Comparison of ENCODE assay signal across 8 cellular contexts in the genomic region with DNA sequence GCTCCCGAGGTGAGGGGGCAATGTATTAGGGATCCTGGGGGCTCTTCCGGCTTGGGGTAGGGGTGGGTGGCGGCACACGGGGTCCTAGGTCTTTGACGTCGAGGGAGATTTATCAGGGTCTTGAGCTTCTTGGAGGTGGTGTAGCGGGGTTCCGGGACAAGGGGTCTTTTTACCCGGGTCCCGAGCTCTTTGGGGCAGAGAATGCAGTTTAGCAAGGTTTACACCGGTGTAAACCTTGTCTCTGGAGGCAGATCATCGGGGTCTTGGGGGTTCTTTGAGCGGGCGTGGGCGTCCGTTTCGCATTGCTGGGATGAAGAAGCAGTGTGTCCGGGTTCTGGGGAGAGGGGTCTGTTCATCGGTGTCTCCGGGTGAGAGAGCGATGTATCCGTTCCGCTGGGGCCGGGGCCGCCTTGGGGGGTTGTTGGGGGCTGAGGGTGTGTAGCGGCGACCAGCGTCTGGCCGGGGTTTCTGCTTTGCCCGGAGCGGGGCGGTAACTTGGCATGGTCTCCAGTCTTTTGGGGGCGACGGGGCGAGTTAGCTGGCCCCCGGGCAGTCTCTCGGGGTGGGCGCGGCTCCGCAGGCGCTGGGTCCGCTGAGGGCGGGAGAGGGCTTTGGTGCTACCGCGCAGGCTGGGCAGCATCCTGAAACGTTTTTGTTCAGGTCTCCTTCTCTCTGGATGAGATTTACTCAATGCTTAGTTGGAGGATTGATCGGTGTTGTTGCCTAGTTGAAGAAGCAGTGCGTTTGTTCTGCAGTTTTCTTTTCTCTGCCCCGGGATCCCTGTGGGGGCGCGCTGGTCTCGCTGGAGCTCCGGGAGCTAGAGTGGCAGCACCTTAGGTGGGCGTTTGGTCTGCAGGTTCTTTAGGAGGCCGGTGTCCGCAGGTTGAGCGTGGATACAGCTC. TPM values are rescaled to one million over a fixed set of nuclear protein-coding genes. Genes with fewer than 3 reads are reported as not detected.
DNase-seq lines count a peak whose midpoint lies in the region; ATAC-seq, FAIRE-seq and TF ChIP-seq lines count a peak whose summit lies in the region.

No MANE protein-coding gene starts in this region.

- no peak for ATAC-seq in activated CD8-positive, alpha-beta T cell treated with anti-CD3 and anti-CD28 coated beads for 36 hours
- no peak for ATAC-seq in effector memory CD8-positive, alpha-beta T cell (replicated peaks)
- peak; percentile 4 for ATAC-seq in stimulated activated memory B cell treated with anti-CD40 and anti-IgM and Interleukin-4, amounts not matched to agents 10 μg/mL and 1 μg/mL and 100 μg/mL, for 72 hours

- FAIRE-seq in H54 (lab: Jason Lieb, UNC), result no peak

- no peaks in the 10 kb centered on the region for H3K27me3 Mint-ChIP-seq in activated CD8-positive, alpha-beta T cell treated with anti-CD3 and anti-CD28 coated beads for 36 hours
- no peaks in the 10 kb centered on the region for H3K27me3 Mint-ChIP-seq in effector memory CD8-positive, alpha-beta T cell
- H3K27me3 Mint-ChIP-seq in stimulated activated memory B cell treated with anti-CD40 and anti-IgM and Interleukin-4, amounts not matched to agents 10 μg/mL and 1 μg/mL and 100 μg/mL, for 72 hours, result no peaks in the 10 kb centered on the region

- peak overlapping the region; percentile 91 for H3K4me3 Mint-ChIP-seq in activated CD8-positive, alpha-beta T cell treated with anti-CD3 and anti-CD28 coated beads for 36 hours
- peak overlapping the region; percentile 97 to 99 for H3K4me3 Mint-ChIP-seq in effector memory CD8-positive, alpha-beta T cell
- H3K4me3 Mint-ChIP-seq in stimulated activated memory B cell treated with anti-CD40 and anti-IgM and Interleukin-4, amounts not matched to agents 10 μg/mL and 1 μg/mL and 100 μg/mL, for 72 hours, result peak overlapping the region; percentile 95

- intact Hi-C loops in activated CD8-positive, alpha-beta T cell treated with anti-CD3 and anti-CD28 coated beads for 36 hours (cut with micrococcal nuclease), result no loop called here

- peak overlapping the region; percentile 65 for H3K27ac Mint-ChIP-seq in activated CD8-positive, alpha-beta T cell treated with anti-CD3 and anti-CD28 coated beads for 36 hours
- H3K27ac Mint-ChIP-seq in effector memory CD8-positive, alpha-beta T cell, result peak overlapping the region; percentile 93 to 95
- peak overlapping the region; percentile 80 for H3K27ac Mint-ChIP-seq in stimulated activated memory B cell treated with anti-CD40 and anti-IgM and Interleukin-4, amounts not matched to agents 10 μg/mL and 1 μg/mL and 100 μg/mL, for 72 hours

- peak overlapping the region; percentile 83 for H3K4me3 ChIP-seq in GM08714 (ENCODE audit: low read length)

- no peaks in the 10 kb centered on the region for H3K9me3 Mint-ChIP-seq in activated CD8-positive, alpha-beta T cell treated with anti-CD3 and anti-CD28 coated beads for 36 hours
- H3K9me3 Mint-ChIP-seq in effector memory CD8-positive, alpha-beta T cell, result no peaks in the 10 kb centered on the region
- no peaks in the 10 kb centered on the region for H3K9me3 Mint-ChIP-seq in stimulated activated memory B cell treated with anti-CD40 and anti-IgM and Interleukin-4, amounts not matched to agents 10 μg/mL and 1 μg/mL and 100 μg/mL, for 72 hours

- CTCF ChIA-PET in activated CD8-positive, alpha-beta T cell treated with anti-CD3 and anti-CD28 coated beads for 36 hours (lab: Charles Lee), result interaction anchor here (1.1 to 1.7 kb wide), 6 partner anchors 10 to 250 kb away, joined by 3 to 5 read pairs (median 3); no protein-coding TSS in a partner anchor

- H3K4me1 Mint-ChIP-seq in activated CD8-positive, alpha-beta T cell treated with anti-CD3 and anti-CD28 coated beads for 36 hours (ENCODE audit: low read depth), result peaks cover 12% of the 10 kb centered on the region
- peaks cover 13 to 25% of the 10 kb centered on the region in 2 donors for H3K4me1 Mint-ChIP-seq in effector memory CD8-positive, alpha-beta T cell (ENCODE audit: low read depth in 2 of 2)
- H3K4me1 Mint-ChIP-seq in stimulated activated memory B cell treated with anti-CD40 and anti-IgM and Interleukin-4, amounts not matched to agents 10 μg/mL and 1 μg/mL and 100 μg/mL, for 72 hours, result peaks cover 26% of the 10 kb centered on the region

- no peaks in the 10 kb centered on the region for H3K36me3 Mint-ChIP-seq in activated CD8-positive, alpha-beta T cell treated with anti-CD3 and anti-CD28 coated beads for 36 hours (ENCODE audit: low read depth)
- H3K36me3 Mint-ChIP-seq in effector memory CD8-positive, alpha-beta T cell (ENCODE audit: insufficient read depth), result peaks cover 12% of the 10 kb centered on the region
- H3K36me3 Mint-ChIP-seq in stimulated activated memory B cell treated with anti-CD40 and anti-IgM and Interleukin-4, amounts not matched to agents 10 μg/mL and 1 μg/mL and 100 μg/mL, for 72 hours, result no peaks in the 10 kb centered on the region

- no peak for TF ChIP-seq POLR2A in H54 (IDR thresholded peaks at IDR 0.05; ENCODE audit: low read depth, low read length)

- no peak for TF ChIP-seq CTCF in activated CD8-positive, alpha-beta T cell treated with anti-CD3 and anti-CD28 coated beads for 36 hours (IDR thresholded peaks at IDR 0.05)

- DNase-seq in NAMALWA (ENCODE audit: low spot score) (peak; percentile 49), lung microvascular endothelial cell (ENCODE audit: low read depth in 2 of 2) (peak; percentile 35 to 37), NCI-H510A (lab: John Stamatoyannopoulos, UW) (no peak), H54 (ENCODE audit: insufficient read length, low spot score) (no peak)
- peak; percentile 46 for DNase-seq in activated CD8-positive, alpha-beta T cell treated with anti-CD3 and anti-CD28 coated beads for 36 hours
- peak; percentile 2 to 14 (median 4) for DNase-seq in effector memory CD8-positive, alpha-beta T cell

- POLR2A ChIA-PET in activated CD8-positive, alpha-beta T cell treated with anti-CD3 and anti-CD28 coated beads for 36 hours (lab: Charles Lee), result interaction anchor here (0.9 to 2.2 kb wide), 6 partner anchors 7 to 291 kb away, joined by 3 to 9 read pairs (median 4); partner anchors contain the start of gene RPLP1

RNA-seq across cellular contexts. Expression of gene GLCE, which starts 0.8 kb away (rescaled TPM):
- 1 to 10 TPM; 2.8 to 4.3 TPM for total RNA-seq in activated CD8-positive, alpha-beta T cell treated with anti-CD3 and anti-CD28 coated beads for 36 hours
- 28.0 and 67.8 TPM in 2 replicates for total RNA-seq in lung microvascular endothelial cell

Comparison
In these comparisons a context has a peak if more than half of its experiments do, and no peak if none do; other contexts are left out.
1. DNase-seq: peak in NAMALWA (single experiment), activated CD8-positive, alpha-beta T cell treated with anti-CD3 and anti-CD28 coated beads for 36 hours (single experiment), effector memory CD8-positive, alpha-beta T cell (3 of 3) and lung microvascular endothelial cell (2 of 2); none in NCI-H510A (single experiment) and H54 (single experiment).
2. Peak in every context shown above with its lines, with median percentiles within 50 percentile points of each other: H3K27ac Mint-ChIP-seq and H3K4me3 Mint-ChIP-seq.